ENCODE assay signal across 10 cellular contexts in genomic region chr6:35487653-35488516, GRCh38. TPM values are rescaled to one million over a fixed set of nuclear protein-coding genes. Genes with fewer than 3 reads are reported as not detected.
DNase-seq lines count a peak whose midpoint lies in the region; ATAC-seq and TF ChIP-seq lines count a peak whose summit lies in the region.
"Had no signal": no experiment of that assay in that cellular context is flagged by ENCODE, and none has a peak within 500 bp of the region (broad histone marks: within the 10 kb centered on the region; RNA-seq: fewer than 3 reads in every experiment).

No MANE protein-coding gene starts in this region.

- H3K27ac Mint-ChIP-seq in T-helper 2 cell treated with Interferon-gamma antibody and Interleukin-4, amounts not matched to agents 5 μg/mL and 100 μg/mL, for 36 hours = peak overlapping the region; percentile 29
- H3K27ac Mint-ChIP-seq in type B pancreatic cell = peak overlapping the region; percentile 99

- peak; percentile 11 for ATAC-seq in left lobe of liver

- peaks cover 32% of the 10 kb centered on the region for H3K36me3 ChIP-seq in WERI-Rb-1

- H3K4me3 ChIP-seq in WERI-Rb-1 (ENCODE audit: low read depth, low read length) = no peak overlapping the region

- peaks cover 6% of the 10 kb centered on the region for H3K4me1 Mint-ChIP-seq in T-helper 2 cell treated with Interferon-gamma antibody and Interleukin-4, amounts not matched to agents 5 μg/mL and 100 μg/mL, for 36 hours (ENCODE audit: low read depth)
- peaks cover 38% of the 10 kb centered on the region for H3K4me1 Mint-ChIP-seq in type B pancreatic cell (ENCODE audit: unreplicated experiment)

- in situ Hi-C loops in ACHN (cut with HindIII; ENCODE audit: low pct_ligation_motif_present, low pct_unique_long_range_greater_than_20kb, low sequenced_read_pairs) = no loop called here

- no peak for TF ChIP-seq CTCF in WERI-Rb-1 (IDR thresholded peaks at IDR 0.05; ENCODE audit: low read depth, low read length)
- no peak for TF ChIP-seq CTCF in type B pancreatic cell (conservative IDR thresholded peaks at IDR 0.05)

- no peaks in the 10 kb centered on the region for H3K27me3 ChIP-seq in WERI-Rb-1 (ENCODE audit: insufficient read depth, low read depth, severe bottlenecking)

- H3K36me3 Mint-ChIP-seq in T-helper 2 cell treated with Interferon-gamma antibody and Interleukin-4, amounts not matched to agents 5 μg/mL and 100 μg/mL, for 36 hours (ENCODE audit: low read depth) = no peaks in the 10 kb centered on the region
- H3K36me3 Mint-ChIP-seq in type B pancreatic cell = peaks cover 6% of the 10 kb centered on the region

- no peaks in the 10 kb centered on the region for H3K9me3 Mint-ChIP-seq in T-helper 2 cell treated with Interferon-gamma antibody and Interleukin-4, amounts not matched to agents 5 μg/mL and 100 μg/mL, for 36 hours
- no peaks in the 10 kb centered on the region for H3K9me3 Mint-ChIP-seq in type B pancreatic cell

- no peaks in the 10 kb centered on the region for H3K9me3 ChIP-seq in WERI-Rb-1 (ENCODE audit: severe bottlenecking)

- no peak overlapping the region for H3K4me3 Mint-ChIP-seq in T-helper 2 cell treated with Interferon-gamma antibody and Interleukin-4, amounts not matched to agents 5 μg/mL and 100 μg/mL, for 36 hours
- H3K4me3 Mint-ChIP-seq in type B pancreatic cell = peak overlapping the region; percentile 61

- H3K27ac ChIP-seq in WERI-Rb-1 = peak overlapping the region; percentile 98

- H3K27me3 Mint-ChIP-seq in T-helper 2 cell treated with Interferon-gamma antibody and Interleukin-4, amounts not matched to agents 5 μg/mL and 100 μg/mL, for 36 hours (ENCODE audit: low read depth) = peaks cover 3% of the 10 kb centered on the region
- no peaks in the 10 kb centered on the region for H3K27me3 Mint-ChIP-seq in type B pancreatic cell

- DNase-seq in T-helper 2 cell treated with Interferon-gamma antibody and Interleukin-4, amounts not matched to agents 5 μg/mL and 100 μg/mL, for 36 hours (ENCODE audit: low spot score) = no peak
- DNase-seq in T-helper 2 cell (no peak), WERI-Rb-1 (no peak), left lobe of liver (ENCODE audit: low spot score) (no peak), type B pancreatic cell (ENCODE audit: extremely low spot score, unreplicated experiment) (no peak), cerebellar cortex (ENCODE audit: low spot score) (no peak), SW 1271 (lab: John Stamatoyannopoulos, UW) (no peak), ACHN (no peak)
- DNase-seq: anterior cingulate cortex had no signal

RNA-seq across cellular contexts. Expression of gene TEAD3, which starts 9.0 kb away (rescaled TPM):
- total RNA-seq in left lobe of liver (6.3 TPM), type B pancreatic cell (ENCODE audit: low replicate concordance) (49.8 and 109 TPM in 2 replicates)

RNA-seq across cellular contexts. Expression of gene RPL10A, which starts 19.7 kb away (rescaled TPM):
- 411 TPM for total RNA-seq in left lobe of liver
- total RNA-seq in type B pancreatic cell (ENCODE audit: low replicate concordance) = 1,788 and 1,808 TPM in 2 replicates

RNA-seq across cellular contexts. Expression of gene TULP1, which starts 24.8 kb away (rescaled TPM):
- total RNA-seq in left lobe of liver (not detected), type B pancreatic cell (ENCODE audit: low replicate concordance) (0.14 TPM in 1 of 2 replicates, not detected in the other)
- total RNA-seq: renal cortical epithelial cell had no signal

RNA-seq across cellular contexts. Expression of gene FANCE, which starts 35.7 kb away (rescaled TPM):
- total RNA-seq in left lobe of liver (1.1 TPM), type B pancreatic cell (ENCODE audit: low replicate concordance) (11.6 and 12.8 TPM in 2 replicates)
